15 cellular contexts compared by ENCODE assay signal in genomic region chr9:22010881-22011625, GRCh38. TPM values are rescaled to one million over a fixed set of nuclear protein-coding genes. Genes with fewer than 3 reads are reported as not detected.
A peak's percentile ranks its signal among the peaks of the same experiment; 100 is the strongest.
DNase-seq lines count a peak whose midpoint lies in the region; ATAC-seq and TF ChIP-seq lines count a peak whose summit lies in the region.
"Had no signal": no experiment of that assay in that cellular context is flagged by ENCODE, and none has a peak within 500 bp of the region (broad histone marks: within the 10 kb centered on the region; RNA-seq: fewer than 3 reads in every experiment).

No MANE protein-coding gene starts in this region.

- intact Hi-C loops in activated CD8-positive, alpha-beta T cell treated with anti-CD3 and anti-CD28 coated beads for 36 hours (cut with micrococcal nuclease), result no loop called here

- no peak for ATAC-seq in activated CD8-positive, alpha-beta T cell treated with anti-CD3 and anti-CD28 coated beads for 36 hours
- ATAC-seq in GM18517 (IDR thresholded peaks at IDR 0.05; ENCODE audit: unreplicated experiment), result no peak
- no peak for ATAC-seq in GM18867 (IDR thresholded peaks at IDR 0.05; ENCODE audit: unreplicated experiment)
- no peak for ATAC-seq in HG02884 (IDR thresholded peaks at IDR 0.05; ENCODE audit: unreplicated experiment)
- ATAC-seq: left ventricle myocardium superior had no signal

- no peak overlapping the region for H3K4me3 Mint-ChIP-seq in activated naive CD4-positive, alpha-beta T cell treated with anti-CD3 and anti-CD28 coated beads, Interleukin-2, amount 10 ng/mL, durations not matched to agents 7 days and 5 days
- H3K4me3 Mint-ChIP-seq in activated CD8-positive, alpha-beta T cell treated with anti-CD3 and anti-CD28 coated beads for 36 hours, result no peak overlapping the region
- H3K4me3 Mint-ChIP-seq: activated naive CD8-positive, alpha-beta T cell had no signal

- no peaks in the 10 kb centered on the region for H3K9me3 Mint-ChIP-seq in activated naive CD4-positive, alpha-beta T cell treated with anti-CD3 and anti-CD28 coated beads, Interleukin-2, amount 10 ng/mL, durations not matched to agents 7 days and 5 days
- H3K9me3 Mint-ChIP-seq in activated CD8-positive, alpha-beta T cell treated with anti-CD3 and anti-CD28 coated beads for 36 hours, result no peaks in the 10 kb centered on the region

- no peak overlapping the region for H3K27ac Mint-ChIP-seq in activated naive CD4-positive, alpha-beta T cell treated with anti-CD3 and anti-CD28 coated beads, Interleukin-2, amount 10 ng/mL, durations not matched to agents 7 days and 5 days
- no peak overlapping the region for H3K27ac Mint-ChIP-seq in activated CD8-positive, alpha-beta T cell treated with anti-CD3 and anti-CD28 coated beads for 36 hours
- H3K27ac Mint-ChIP-seq: activated naive CD8-positive, alpha-beta T cell had no signal

- H3K36me3 Mint-ChIP-seq in activated naive CD4-positive, alpha-beta T cell treated with anti-CD3 and anti-CD28 coated beads, Interleukin-2, amount 10 ng/mL, durations not matched to agents 7 days and 5 days, result peaks cover 15% of the 10 kb centered on the region
- H3K36me3 Mint-ChIP-seq in activated CD8-positive, alpha-beta T cell treated with anti-CD3 and anti-CD28 coated beads for 36 hours (ENCODE audit: low read depth), result no peaks in the 10 kb centered on the region
- H3K36me3 Mint-ChIP-seq: activated naive CD8-positive, alpha-beta T cell had no signal

- H3K27me3 Mint-ChIP-seq in activated naive CD4-positive, alpha-beta T cell treated with anti-CD3 and anti-CD28 coated beads, Interleukin-2, amount 10 ng/mL, durations not matched to agents 7 days and 5 days, result peaks cover 41% of the 10 kb centered on the region
- peaks cover 36% of the 10 kb centered on the region for H3K27me3 Mint-ChIP-seq in activated CD8-positive, alpha-beta T cell treated with anti-CD3 and anti-CD28 coated beads for 36 hours

- H3K4me3 ChIP-seq in fibroblast of villous mesenchyme (ENCODE audit: low read depth, low read length), result no peak overlapping the region

- POLR2A ChIA-PET in activated CD8-positive, alpha-beta T cell treated with anti-CD3 and anti-CD28 coated beads for 36 hours (lab: Charles Lee), result interaction anchor here (0.8 kb wide), 1 partner anchor 41 kb away, joined by 3 read pairs; no protein-coding TSS in a partner anchor

- CTCF ChIA-PET in activated naive CD4-positive, alpha-beta T cell treated with anti-CD3 and anti-CD28 coated beads, Interleukin-2, amount 10 ng/mL, durations not matched to agents 7 days and 5 days (lab: Charles Lee), result interaction anchor here (0.6 to 1.7 kb wide), 9 partner anchors 14 to 228 kb away, joined by 3 to 8 read pairs (median 4); partner anchors contain the start of genes CDKN2A and CDKN2B-AS1
- CTCF ChIA-PET in activated CD8-positive, alpha-beta T cell treated with anti-CD3 and anti-CD28 coated beads for 36 hours (lab: Charles Lee), result interaction anchor here (0.8 to 5.8 kb wide), 8 partner anchors 8 to 200 kb away, joined by 3 to 93 read pairs (median 8); partner anchors contain the start of genes CDKN2A and CDKN2B-AS1

- TF ChIP-seq CTCF in activated CD8-positive, alpha-beta T cell treated with anti-CD3 and anti-CD28 coated beads for 36 hours (IDR thresholded peaks at IDR 0.05), result no peak
- no peak for TF ChIP-seq CTCF in fibroblast of villous mesenchyme (IDR thresholded peaks at IDR 0.05; ENCODE audit: insufficient read depth, low read depth, low read length)

- H3K4me1 Mint-ChIP-seq in activated naive CD4-positive, alpha-beta T cell treated with anti-CD3 and anti-CD28 coated beads, Interleukin-2, amount 10 ng/mL, durations not matched to agents 7 days and 5 days, result peaks cover 21% of the 10 kb centered on the region
- H3K4me1 Mint-ChIP-seq in activated CD8-positive, alpha-beta T cell treated with anti-CD3 and anti-CD28 coated beads for 36 hours (ENCODE audit: low read depth), result peaks cover 11% of the 10 kb centered on the region

- peak; percentile 50 for DNase-seq in activated naive CD4-positive, alpha-beta T cell treated with anti-CD3 and anti-CD28 coated beads, Interleukin-2, amount 10 ng/mL, durations not matched to agents 7 days and 5 days
- no peak for DNase-seq in activated naive CD4-positive, alpha-beta T cell treated with Interleukin-2 at 50 U/mL for 16 hours
- peak; percentile 60 for DNase-seq in activated CD8-positive, alpha-beta T cell treated with anti-CD3 and anti-CD28 coated beads for 36 hours
- DNase-seq in fibroblast of villous mesenchyme (ENCODE audit: low read depth), result peak; percentile 55
- peak; percentile 39 for DNase-seq in stimulated activated CD8-positive, alpha-beta memory T cell treated with anti-CD3 and anti-CD28 coated beads, Interleukin-4, amount 100 ng/mL, for 48 hours
- DNase-seq: activated CD4-positive, alpha-beta T cell treated with anti-CD3 and anti-CD28 coated beads, Interleukin-2, amount 50 U/mL, for 4 hours; head of caudate nucleus; left ventricle myocardium superior; MV-4-11; occipital lobe; T-helper 1 cell had no signal

RNA-seq across cellular contexts. Expression of gene CDKN2B, which starts 1.9 kb away (rescaled TPM):
- total RNA-seq in activated CD8-positive, alpha-beta T cell treated with anti-CD3 and anti-CD28 coated beads for 36 hours, result not detected
- total RNA-seq in fibroblast of villous mesenchyme, result 43.2 and 58.3 TPM in 2 replicates

RNA-seq across cellular contexts. Expression of gene CDKN2B-AS1, which starts 16.5 kb away (rescaled TPM):
- total RNA-seq in activated CD8-positive, alpha-beta T cell treated with anti-CD3 and anti-CD28 coated beads for 36 hours, result under 1 TPM; 0.41 to 0.81 TPM
- total RNA-seq in fibroblast of villous mesenchyme, result 5.2 and 9.5 TPM in 2 replicates

RNA-seq across cellular contexts. Expression of gene CDKN2A, which starts 16.9 kb away (rescaled TPM):
- total RNA-seq in activated CD8-positive, alpha-beta T cell treated with anti-CD3 and anti-CD28 coated beads for 36 hours, result 1 to 10 TPM; 2.1 to 2.5 TPM
- total RNA-seq in fibroblast of villous mesenchyme, result 20.7 and 32.5 TPM in 2 replicates
- total RNA-seq: left ventricle myocardium superior, occipital lobe had no signal

Comparison
In these comparisons a context has a peak if more than half of its experiments do, and no peak if none do; other contexts are left out.
1. RNA of gene CDKN2B, which starts 1.9 kb away (total RNA-seq): 43.2 to 58.3 TPM in fibroblast of villous mesenchyme; not detected in activated CD8-positive, alpha-beta T cell treated with anti-CD3 and anti-CD28 coated beads for 36 hours; every median in the first group is over 10 times any median in the second.